In the genomic region with DNA sequence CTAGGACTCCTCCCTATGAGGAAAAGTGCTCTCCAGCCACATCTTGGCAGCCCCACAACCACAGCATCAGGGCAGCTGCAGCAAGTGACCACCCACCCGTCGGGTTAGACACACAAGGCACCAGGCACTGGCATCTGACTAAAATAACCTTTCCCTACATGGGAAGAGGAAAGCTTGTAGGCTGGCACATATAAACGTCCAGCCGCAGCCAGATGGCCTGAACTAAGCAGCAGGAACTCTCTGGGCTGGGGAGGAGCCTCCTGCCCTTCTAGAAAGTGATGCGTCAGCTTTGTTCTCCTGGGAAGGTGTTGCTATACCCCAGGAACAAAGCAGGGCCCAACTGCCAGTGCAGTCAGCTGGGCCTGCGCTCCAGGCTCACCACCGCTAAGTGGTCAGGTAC, we compare ENCODE assay signal across 26 cellular contexts.
DNase-seq lines count a peak whose midpoint lies in the region; ATAC-seq and TF ChIP-seq lines count a peak whose summit lies in the region.
"Had no signal": no experiment of that assay in that cellular context is flagged by ENCODE, and none has a peak within 500 bp of the region (broad histone marks: within the 10 kb centered on the region; RNA-seq: fewer than 3 reads in every experiment).

No MANE protein-coding gene starts in this region.

- no peak for TF ChIP-seq RAD21 in IMR-90 (IDR thresholded peaks at IDR 0.05; ENCODE audit: low read length)

- H2BK20ac ChIP-seq in IMR-90 (ENCODE audit: low read depth, low read length), result no peak overlapping the region

- CTCF ChIA-PET in IMR-90 (lab: Yijun Ruan, JAX), result no interaction called here

- H2BK15ac ChIP-seq in IMR-90 (ENCODE audit: low read depth, low read length), result no peak overlapping the region

- H3K27ac Mint-ChIP-seq in stimulated activated naive CD8-positive, alpha-beta T cell treated with anti-CD3 and anti-CD28 coated beads, Interleukin-15, amount 100 ng/mL, for 72 hours, result no peak overlapping the region
- no peak overlapping the region for H3K27ac Mint-ChIP-seq in T-helper 2 cell treated with Interferon-gamma antibody and Interleukin-4, amounts not matched to agents 5 μg/mL and 100 μg/mL, for 36 hours
- H3K27ac Mint-ChIP-seq: activated naive CD4-positive, alpha-beta T cell treated with anti-CD3 and anti-CD28 coated beads, Interleukin-2, amount 50 U/mL, for 24 hours; mesothelial cell of epicardium; WTC11 had no signal

- no CpG with 5 or more reads among the region's 7 CpGs for WGBS in IMR-90 (ENCODE audit: extremely low coverage in 2 of 2, insufficient read length in 1 of 2), 2 experiments

- no peak overlapping the region for H3K27ac ChIP-seq in IMR-90 (ENCODE audit: insufficient read depth, low read length)
- H3K27ac ChIP-seq in skeletal muscle tissue (ENCODE audit: low read depth, low read length), result peak overlapping the region; percentile 48
- H3K27ac ChIP-seq: BLaER1 treated with 17β-estradiol and CSF1 and Interleukin-3, amounts not matched to agents 10 nM and 100 nM; left lung; pancreas; upper lobe of right lung had no signal

- POLR2A ChIA-PET in IMR-90 (lab: Charles Lee; ENCODE audit: unreplicated experiment), result no interaction called here

- H4K20me1 ChIP-seq in IMR-90 (ENCODE audit: insufficient read depth, low read length), result no peaks in the 10 kb centered on the region
- H4K20me1 ChIP-seq: BLaER1 treated with 17β-estradiol and CSF1 and Interleukin-3, amounts not matched to agents 10 nM and 100 nM had no signal

- no peak for ATAC-seq in IMR-90 (ENCODE audit: low read depth)
- ATAC-seq in stimulated activated naive CD8-positive, alpha-beta T cell treated with anti-CD3 and anti-CD28 coated beads, Interleukin-15, amount 100 ng/mL, for 72 hours, result no peak
- ATAC-seq: left lung, pancreas, upper lobe of right lung, WTC11 had no signal

- H3K36me3 ChIP-seq in IMR-90 (ENCODE audit: control insufficient read depth, insufficient read depth, low read length) (no peaks in the 10 kb centered on the region), skeletal muscle tissue (ENCODE audit: control insufficient read depth in 3 of 3, insufficient read depth in 3 of 3, low read length in 3 of 3) (no peaks in the 10 kb centered on the region)
- H3K36me3 ChIP-seq: BLaER1 treated with 17β-estradiol and CSF1 and Interleukin-3, amounts not matched to agents 10 nM and 100 nM; left lung; pancreas; upper lobe of right lung had no signal

- H3K9me3 ChIP-seq in IMR-90 (ENCODE audit: control insufficient read depth, insufficient read depth, low read length), result no peaks in the 10 kb centered on the region
- H3K9me3 ChIP-seq in skeletal muscle tissue (ENCODE audit: control insufficient read depth in 3 of 3, low read length in 3 of 3), result no peaks in the 10 kb centered on the region
- H3K9me3 ChIP-seq: BLaER1 treated with 17β-estradiol and CSF1 and Interleukin-3, amounts not matched to agents 10 nM and 100 nM; left lung; pancreas; upper lobe of right lung had no signal

- no peak overlapping the region for H4K91ac ChIP-seq in IMR-90 (ENCODE audit: insufficient read depth, low read depth, low read length)

- H3K4me3 Mint-ChIP-seq in stimulated activated naive CD8-positive, alpha-beta T cell treated with anti-CD3 and anti-CD28 coated beads, Interleukin-15, amount 100 ng/mL, for 72 hours, result no peak overlapping the region
- H3K4me3 Mint-ChIP-seq in T-helper 2 cell treated with Interferon-gamma antibody and Interleukin-4, amounts not matched to agents 5 μg/mL and 100 μg/mL, for 36 hours, result no peak overlapping the region
- H3K4me3 Mint-ChIP-seq: activated naive CD4-positive, alpha-beta T cell treated with anti-CD3 and anti-CD28 coated beads, Interleukin-2, amount 50 U/mL, for 24 hours; central memory CD8-positive, alpha-beta T cell; mesothelial cell of epicardium; nephron; WTC11 had no signal

- no TSS peak for BruUV-seq in IMR-90 (replicated peaks; lab: Mats Ljungman, UMichigan)

- peaks cover 13% of the 10 kb centered on the region for H3K4me1 Mint-ChIP-seq in stimulated activated naive CD8-positive, alpha-beta T cell treated with anti-CD3 and anti-CD28 coated beads, Interleukin-15, amount 100 ng/mL, for 72 hours
- H3K4me1 Mint-ChIP-seq in T-helper 2 cell treated with Interferon-gamma antibody and Interleukin-4, amounts not matched to agents 5 μg/mL and 100 μg/mL, for 36 hours (ENCODE audit: low read depth), result no peaks in the 10 kb centered on the region
- H3K4me1 Mint-ChIP-seq: activated naive CD4-positive, alpha-beta T cell treated with anti-CD3 and anti-CD28 coated beads, Interleukin-2, amount 50 U/mL, for 24 hours; central memory CD8-positive, alpha-beta T cell; mesothelial cell of epicardium; nephron; WTC11 had no signal

- H3K9me3 Mint-ChIP-seq in stimulated activated naive CD8-positive, alpha-beta T cell treated with anti-CD3 and anti-CD28 coated beads, Interleukin-15, amount 100 ng/mL, for 72 hours, result no peaks in the 10 kb centered on the region
- no peaks in the 10 kb centered on the region for H3K9me3 Mint-ChIP-seq in T-helper 2 cell treated with Interferon-gamma antibody and Interleukin-4, amounts not matched to agents 5 μg/mL and 100 μg/mL, for 36 hours
- H3K9me3 Mint-ChIP-seq: activated naive CD4-positive, alpha-beta T cell treated with anti-CD3 and anti-CD28 coated beads, Interleukin-2, amount 50 U/mL, for 24 hours; central memory CD8-positive, alpha-beta T cell; mesothelial cell of epicardium; nephron; WTC11 had no signal

- no peak overlapping the region for H4K5ac ChIP-seq in IMR-90 (ENCODE audit: low read depth, low read length)

- no peaks in the 10 kb centered on the region for H3K79me1 ChIP-seq in IMR-90 (ENCODE audit: low read depth in 1 of 2, low read length in 2 of 2)

- H3K9me1 ChIP-seq in IMR-90 (ENCODE audit: insufficient read depth, low read length), result no peaks in the 10 kb centered on the region

- no peak for TF ChIP-seq POLR2A in IMR-90 (IDR thresholded peaks at IDR 0.05; ENCODE audit: low read depth, low read length)

- DNase-seq in IMR-90, result no peak
- peak; percentile 17 for DNase-seq in fibroblast of villous mesenchyme (ENCODE audit: low read depth)
- DNase-seq in left kidney (ENCODE audit: low read depth, low spot score), result peak; percentile 13
- DNase-seq in stimulated activated naive CD8-positive, alpha-beta T cell treated with anti-CD3 and anti-CD28 coated beads, Interleukin-15, amount 100 ng/mL, for 72 hours, result no peak
- no peak for DNase-seq in T-helper 2 cell treated with Interferon-gamma antibody and Interleukin-4, amounts not matched to agents 5 μg/mL and 100 μg/mL, for 36 hours (ENCODE audit: low spot score)
- DNase-seq in SK-N-DZ (ENCODE audit: low spot score), result no peak
- DNase-seq in mesenteric fat pad (ENCODE audit: low spot score), result no peak
- DNase-seq: activated CD4-positive, alpha-beta T cell treated with anti-CD3 and anti-CD28 coated beads, Interleukin-2, amount 50 U/mL, for 1 hour; COR-L47; DND-41; H7; left lung; NCI-H1048; NCI-H2029; NCI-H226; NCI-H774; pancreas; T1000; upper lobe of right lung had no signal

- TF ChIP-seq CTCF in IMR-90 (conservative IDR thresholded peaks at IDR 0.05; ENCODE audit: low read depth, low read length) (no peak), fibroblast of villous mesenchyme (IDR thresholded peaks at IDR 0.05; ENCODE audit: insufficient read depth, low read depth, low read length) (no peak)

- dilution Hi-C loops in IMR-90 (cut with HindIII; ENCODE audit: low sequenced_read_pairs, unreplicated experiment), result no loop called here

- H3K4me2 ChIP-seq in IMR-90 (ENCODE audit: low read depth, low read length), result no peak overlapping the region
- H3K4me2 ChIP-seq: BLaER1 treated with 17β-estradiol and CSF1 and Interleukin-3, amounts not matched to agents 10 nM and 100 nM had no signal

- H4K8ac ChIP-seq in IMR-90 (ENCODE audit: low read depth in 2 of 2, low read length in 2 of 2), result no peak overlapping the region

- H3K4me1 ChIP-seq in IMR-90 (ENCODE audit: control insufficient read depth, insufficient read depth, low read length), result no peaks in the 10 kb centered on the region; the same call in 1 of the 2 replicates
- H3K4me1 ChIP-seq in skeletal muscle tissue (ENCODE audit: control insufficient read depth in 3 of 3, insufficient read depth in 3 of 3, low read length in 3 of 3), result peaks cover 23 to 33% (median 24%) of the 10 kb centered on the region in 3 donors
- H3K4me1 ChIP-seq: left lung, pancreas, upper lobe of right lung had no signal

- no peak overlapping the region for H3K4ac ChIP-seq in IMR-90 (ENCODE audit: low read depth, low read length)

- no peak overlapping the region for H3K14ac ChIP-seq in IMR-90 (replicated peaks; ENCODE audit: low read depth, low read length)

- in situ Hi-C loops in IMR-90 (cut with MboI; ENCODE audit: low sequenced_read_pairs), result no loop called here

- H2AK9ac ChIP-seq in IMR-90 (replicated peaks; ENCODE audit: low read depth, low read length, poor library complexity), result no peak overlapping the region

- intact Hi-C loops in IMR-90 (cut with micrococcal nuclease), result no loop called here

- H2BK120ac ChIP-seq in IMR-90 (ENCODE audit: low read depth, low read length), result no peak overlapping the region

- H3K23ac ChIP-seq in IMR-90 (ENCODE audit: low read depth, low read length), result no peak overlapping the region

- no peak overlapping the region for H3K4me3 ChIP-seq in IMR-90 (ENCODE audit: insufficient read depth, low read depth, low read length)
- H3K4me3 ChIP-seq in fibroblast of villous mesenchyme (ENCODE audit: low read depth, low read length), result no peak overlapping the region
- H3K4me3 ChIP-seq in skeletal muscle tissue (ENCODE audit: low read length in 3 of 3), result peak overlapping the region in 1 of 3 donors; percentile 22
- H3K4me3 ChIP-seq: BLaER1 treated with 17β-estradiol and CSF1 and Interleukin-3, amounts not matched to agents 10 nM and 100 nM; left lung; pancreas; upper lobe of right lung had no signal

- H3K56ac ChIP-seq in IMR-90 (ENCODE audit: extremely low read depth, insufficient read depth, low read length), result no peak overlapping the region

- H2BK5ac ChIP-seq in IMR-90 (ENCODE audit: low read depth, low read length, poor library complexity, severe bottlenecking), result no peak overlapping the region

- H3K36me3 Mint-ChIP-seq in T-helper 2 cell treated with Interferon-gamma antibody and Interleukin-4, amounts not matched to agents 5 μg/mL and 100 μg/mL, for 36 hours (ENCODE audit: low read depth), result no peaks in the 10 kb centered on the region
- H3K36me3 Mint-ChIP-seq: activated naive CD4-positive, alpha-beta T cell treated with anti-CD3 and anti-CD28 coated beads, Interleukin-2, amount 50 U/mL, for 24 hours; mesothelial cell of epicardium; WTC11 had no signal

- no peaks in the 10 kb centered on the region for H3K27me3 Mint-ChIP-seq in stimulated activated naive CD8-positive, alpha-beta T cell treated with anti-CD3 and anti-CD28 coated beads, Interleukin-15, amount 100 ng/mL, for 72 hours
- H3K27me3 Mint-ChIP-seq in T-helper 2 cell treated with Interferon-gamma antibody and Interleukin-4, amounts not matched to agents 5 μg/mL and 100 μg/mL, for 36 hours (ENCODE audit: low read depth), result peaks cover 35% of the 10 kb centered on the region
- H3K27me3 Mint-ChIP-seq: activated naive CD4-positive, alpha-beta T cell treated with anti-CD3 and anti-CD28 coated beads, Interleukin-2, amount 50 U/mL, for 24 hours had no signal

- peak overlapping the region; percentile 39 for H2AFZ ChIP-seq in IMR-90 (replicated peaks; ENCODE audit: low read length, poor library complexity)

- H3K9ac ChIP-seq in IMR-90 (ENCODE audit: low read depth, low read length) (no peak overlapping the region), skeletal muscle tissue (ENCODE audit: low read depth in 1 of 3, low read length in 3 of 3) (peak overlapping the region in 1 of 3 donors; percentile 25)
- H3K9ac ChIP-seq: BLaER1 treated with 17β-estradiol and CSF1 and Interleukin-3, amounts not matched to agents 10 nM and 100 nM had no signal

- no peak overlapping the region for H2AK5ac ChIP-seq in IMR-90 (ENCODE audit: low read depth, low read length)

- H3K27me3 ChIP-seq in IMR-90 (ENCODE audit: control insufficient read depth, insufficient read depth, low read length) (no peaks in the 10 kb centered on the region), skeletal muscle tissue (ENCODE audit: control insufficient read depth in 3 of 3, insufficient read depth in 3 of 3, low read length in 3 of 3) (no peaks in the 10 kb centered on the region)
- H3K27me3 ChIP-seq: BLaER1 treated with 17β-estradiol and CSF1 and Interleukin-3, amounts not matched to agents 10 nM and 100 nM; left lung; pancreas; upper lobe of right lung had no signal

- no peak overlapping the region for H3K18ac ChIP-seq in IMR-90 (ENCODE audit: low read depth, low read length)

Comparison
In these comparisons a context has a peak if more than half of its experiments do, and no peak if none do; other contexts are left out.
1. DNase-seq: peak in fibroblast of villous mesenchyme (single experiment) and left kidney (single experiment); none in IMR-90 (single experiment), stimulated activated naive CD8-positive, alpha-beta T cell treated with anti-CD3 and anti-CD28 coated beads, Interleukin-15, amount 100 ng/mL, for 72 hours (0 of 2), T-helper 2 cell treated with Interferon-gamma antibody and Interleukin-4, amounts not matched to agents 5 μg/mL and 100 μg/mL, for 36 hours (single experiment), SK-N-DZ (single experiment) and mesenteric fat pad (single experiment).